3 cellular contexts compared by ENCODE assay signal in genomic region chr2:181886192-181886591, GRCh38.
TF ChIP-seq lines count a peak whose summit lies in the region.

No MANE protein-coding gene starts in this region.

TF ChIP-seq in SK-N-SH, 30 proteins besides CTCF, POLR2A, EP300 and RAD21 (continued from another document):
- no peak for TF ChIP-seq EZH2phosphoT487 (IDR thresholded peaks at IDR 0.05; ENCODE audit: borderline replicate concordance, low read depth)
- TF ChIP-seq REST (IDR thresholded peaks at IDR 0.05; ENCODE audit: low read depth, low read length), result no peak
- TF ChIP-seq PBX3 (IDR thresholded peaks at IDR 0.05), result no peak
- TF ChIP-seq ZBTB33 (IDR thresholded peaks at IDR 0.05; ENCODE audit: borderline replicate concordance, low read depth), result no peak
- peak; percentile 8; the same call in 1 of the 2 replicates for TF ChIP-seq FOSL2 (IDR thresholded peaks at IDR 0.05; ENCODE audit: borderline replicate concordance, low read depth)

TF ChIP-seq in SK-N-SH treated with all-trans-retinoic acid at 6 μM for 48 hours, 23 proteins besides CTCF, POLR2A, EP300 and RAD21:
- TF ChIP-seq POU6F1 (CRISPR knock-in tag; IDR thresholded peaks at IDR 0.05; ENCODE audit: borderline replicate concordance, low read depth) (no peak), ZNF8 (CRISPR knock-in tag; IDR thresholded peaks at IDR 0.05) (no peak), ESRRG (CRISPR knock-in tag; IDR thresholded peaks at IDR 0.05) (no peak), BACH2 (CRISPR knock-in tag; IDR thresholded peaks at IDR 0.05; ENCODE audit: borderline replicate concordance) (no peak), PPARA (CRISPR knock-in tag; IDR thresholded peaks at IDR 0.05; ENCODE audit: borderline replicate concordance) (no peak), ZFP30 (CRISPR knock-in tag; IDR thresholded peaks at IDR 0.05) (no peak), ARNTL (CRISPR knock-in tag; IDR thresholded peaks at IDR 0.05; ENCODE audit: borderline replicate concordance, low read depth) (no peak), TOX (CRISPR knock-in tag; IDR thresholded peaks at IDR 0.05; ENCODE audit: borderline replicate concordance) (no peak), ZNF565 (CRISPR knock-in tag; conservative IDR thresholded peaks at IDR 0.05; ENCODE audit: low read depth) (no peak), TCF4 (CRISPR knock-in tag; IDR thresholded peaks at IDR 0.05; ENCODE audit: borderline replicate concordance) (no peak), TSHZ2 (CRISPR knock-in tag; IDR thresholded peaks at IDR 0.05) (no peak), CREB5 (CRISPR knock-in tag; IDR thresholded peaks at IDR 0.05; ENCODE audit: low read depth) (no peak), RARB (CRISPR knock-in tag; IDR thresholded peaks at IDR 0.05) (no peak), CSDC2 (CRISPR knock-in tag; IDR thresholded peaks at IDR 0.05) (no peak)
TF ChIP-seq in SK-N-SH treated with all-trans-retinoic acid at 6 μM for 48 hours: peak in this region for 0.

TF ChIP-seq in K562, 482 proteins besides CTCF, POLR2A, EP300 and RAD21 (continued from another document):
- TF ChIP-seq MAZ (CRISPR knock-in tag; conservative IDR thresholded peaks at IDR 0.05 in 1 of 2, IDR thresholded peaks at IDR 0.05 in 1 of 2) (no peak), ZNF277 (CRISPR knock-in tag; IDR thresholded peaks at IDR 0.05; ENCODE audit: borderline replicate concordance) (no peak), SAFB (IDR thresholded peaks at IDR 0.05; ENCODE audit: borderline replicate concordance, low read depth, low read length) (no peak), NFYB (IDR thresholded peaks at IDR 0.05; ENCODE audit: extremely low read depth, insufficient read length) (no peak), ZNF717 (CRISPR knock-in tag; IDR thresholded peaks at IDR 0.05) (no peak), RBM39 (optimal IDR thresholded peaks at IDR 0.05; ENCODE audit: low read depth, low read length) (no peak), ATF4 (CRISPR knock-in tag; IDR thresholded peaks at IDR 0.05) (no peak), BACH1 (tag; IDR thresholded peaks at IDR 0.05) (no peak), ZNF184 (CRISPR knock-in tag; IDR thresholded peaks at IDR 0.05) (no peak), TCF7L2 (IDR thresholded peaks at IDR 0.05; ENCODE audit: low read depth, low read length) (no peak), STAT6 (CRISPR knock-in tag; IDR thresholded peaks at IDR 0.05) (no peak), BRF2 (IDR thresholded peaks at IDR 0.05; ENCODE audit: borderline replicate concordance, insufficient read depth, insufficient read length) (no peak), FOXM1 (IDR thresholded peaks at IDR 0.05; ENCODE audit: low read depth) (no peak), FOXM1 (CRISPR knock-in tag; IDR thresholded peaks at IDR 0.05; ENCODE audit: low read depth) (no peak), CBFA2T3 (IDR thresholded peaks at IDR 0.05) (0 out of 2 replicates have a peak, but pooled peaks have one; percentile 24), BHLHE40 (IDR thresholded peaks at IDR 0.05; ENCODE audit: low read length) (0 out of 2 replicates have a peak, but pooled peaks have one; percentile 21), LCOR (CRISPR knock-in tag; IDR thresholded peaks at IDR 0.05) (no peak)
TF ChIP-seq in K562: peak in this region for 3.
